ENCODE assay signal across 9 cellular contexts in genomic region chr12:55707841-55708694, GRCh38. TPM values are rescaled to one million over a fixed set of nuclear protein-coding genes. Genes with fewer than 3 reads are reported as not detected.
A peak's percentile ranks its signal among the peaks of the same experiment; 100 is the strongest.
DNase-seq lines count a peak whose midpoint lies in the region; ATAC-seq and TF ChIP-seq lines count a peak whose summit lies in the region.
"Had no signal": no experiment of that assay in that cellular context is flagged by ENCODE, and none has a peak within 500 bp of the region (broad histone marks: within the 10 kb centered on the region; RNA-seq: fewer than 3 reads in every experiment).

Gene ITGA7, minus strand, starts transcription at chr12:55707904. Its CDS starts 222 bp downstream, at chr12:55707682.

- no peaks in the 10 kb centered on the region for H3K9me2 ChIP-seq in hepatocyte (replicated peaks; ENCODE audit: insufficient read depth)

- H3K9me3 ChIP-seq in HUES6 (ENCODE audit: control insufficient read depth, insufficient read depth, low read depth, low read length) = no peaks in the 10 kb centered on the region
- no peaks in the 10 kb centered on the region for H3K9me3 ChIP-seq in hepatocyte (ENCODE audit: low read depth)

- ATAC-seq in GM21447 (IDR thresholded peaks at IDR 0.05; ENCODE audit: unreplicated experiment) = no peak

- H3K27ac ChIP-seq in HUES6 (ENCODE audit: low read depth, low read length) (no peak within 1 kb of the TSS), angular gyrus (ENCODE audit: low read depth, low read length) (peak within 1 kb of the TSS; percentile 11), hepatocyte (no peak within 1 kb of the TSS)
- H3K27ac ChIP-seq: VCaP had no signal

- peak within 1 kb of the TSS; percentile 98 for H3K4me2 ChIP-seq in hepatocyte

- WGBS in hepatocyte (ENCODE audit: low lambda C conversion rate, missing lambda C conversion rate) = 1% methylated on average over 29 of the region's 39 CpGs

- TF ChIP-seq CTCF in GM10266 (IDR thresholded peaks at IDR 0.05; ENCODE audit: control insufficient read depth, insufficient read depth, low read depth, missing control alignments) = no peak
- no peak for TF ChIP-seq CTCF in hepatocyte (IDR thresholded peaks at IDR 0.05; ENCODE audit: poor library complexity)
- no peak for TF ChIP-seq CTCF in retinal pigment epithelial cell (conservative IDR thresholded peaks at IDR 0.05; ENCODE audit: low read depth, low read length)

- peak within 1 kb of the TSS; percentile 77 for H3K9ac ChIP-seq in HUES6 (ENCODE audit: low read length)

- H3K79me2 ChIP-seq in hepatocyte = no peaks in the 10 kb centered on the region

- H3K36me3 ChIP-seq in HUES6 (ENCODE audit: control insufficient read depth, insufficient read depth, low read length) (no peaks in the 10 kb centered on the region), hepatocyte (replicated peaks; ENCODE audit: insufficient read depth, low read depth) (no peaks in the 10 kb centered on the region)

- H3K27me3 ChIP-seq in HUES6 (ENCODE audit: control insufficient read depth, insufficient read depth, low read length) (peaks cover 37% of the 10 kb centered on the region), hepatocyte (peaks cover 51% of the 10 kb centered on the region)

- H3K4me1 ChIP-seq in HUES6 (ENCODE audit: control insufficient read depth, insufficient read depth, low read length) = peaks cover 22% of the 10 kb centered on the region
- no peaks in the 10 kb centered on the region for H3K4me1 ChIP-seq in hepatocyte (ENCODE audit: insufficient read depth)

- H2AFZ ChIP-seq in hepatocyte = peak within 1 kb of the TSS; percentile 76

- no peaks in the 10 kb centered on the region for H4K20me1 ChIP-seq in hepatocyte (ENCODE audit: insufficient read depth, poor library complexity, severe bottlenecking)

- peak within 1 kb of the TSS; percentile 92 for H3K4me3 ChIP-seq in HUES6 (ENCODE audit: low read depth, low read length)
- H3K4me3 ChIP-seq in hepatocyte = peak within 1 kb of the TSS; percentile 42
- H3K4me3 ChIP-seq in retinal pigment epithelial cell (ENCODE audit: low read length) = peak within 1 kb of the TSS; percentile 73

- DNase-seq in GM10266 (ENCODE audit: extremely low spot score) = peak; percentile 77
- DNase-seq in SW480 (ENCODE audit: low spot score) = peak; percentile 59
- DNase-seq in hepatocyte (ENCODE audit: low spot score) = peak; percentile 80
- DNase-seq in retinal pigment epithelial cell (ENCODE audit: low read depth) = no peak
- DNase-seq in Kasumi-1 (lab: John Stamatoyannopoulos, UW) = no peak

RNA-seq across cellular contexts. Expression of gene ITGA7, which starts in this region (rescaled TPM):
- total RNA-seq in hepatocyte = 13.0 and 15.2 TPM in 2 replicates
- 18.9 and 22.8 TPM in 2 replicates for polyA plus RNA-seq in hepatocyte

Comparison
In these comparisons a context has a peak if more than half of its experiments do, and no peak if none do; other contexts are left out.
1. DNase-seq: peak in GM10266 (single experiment), SW480 (single experiment) and hepatocyte (single experiment); none in retinal pigment epithelial cell (single experiment) and Kasumi-1 (0 of 2).
2. H3K4me3 ChIP-seq: peak in every context shown above with its lines; median percentile 92 in HUES6; 73 in retinal pigment epithelial cell; 42 in hepatocyte.